In genomic region chr15:67253517-67254237, GRCh38 we compare ENCODE assay signal across 8 cellular contexts. TPM values are rescaled to one million over a fixed set of nuclear protein-coding genes. Genes with fewer than 3 reads are reported as not detected.
DNase-seq lines count a peak whose midpoint lies in the region; ATAC-seq and TF ChIP-seq lines count a peak whose summit lies in the region.

No MANE protein-coding gene starts in this region.

- H3K9ac ChIP-seq in SU-DHL-6 (ENCODE audit: low read length): peak overlapping the region; percentile 71
- no peak overlapping the region for H3K9ac ChIP-seq in parathyroid adenoma

- intact Hi-C loops in esophagus squamous epithelium (cut with DNase I): no loop called here

- no peak for TF ChIP-seq CTCF in SU-DHL-6 (IDR thresholded peaks at IDR 0.05; ENCODE audit: insufficient read depth, low read length, poor library complexity, severe bottlenecking)
- TF ChIP-seq CTCF in esophagus squamous epithelium (IDR thresholded peaks at IDR 0.05): no peak
- no peak for TF ChIP-seq CTCF in parathyroid adenoma (IDR thresholded peaks at IDR 0.05)

- H3K27ac ChIP-seq in SU-DHL-6 (ENCODE audit: low read depth, low read length) (peak overlapping the region; percentile 24), esophagus squamous epithelium (peak overlapping the region; percentile 88 to 91 (median 90)), parathyroid adenoma (peak overlapping the region; percentile 80)

- H3F3A ChIP-seq in SU-DHL-6 (ENCODE audit: insufficient read depth): peaks cover 15% of the 10 kb centered on the region; the same call in 1 of the 2 replicates

- no peak for DNase-seq in activated T-cell treated with anti-CD3 and anti-CD28 coated beads, Interleukin-2, amount 50 U/mL, for 4 hours
- no peak for DNase-seq in activated T-cell treated with anti-CD3 and anti-CD28 coated beads, Interleukin-2, amount 50 U/mL, for 1 hour
- DNase-seq in esophagus squamous epithelium (lab: John Stamatoyannopoulos, UW) (no peak), NCI-H446 treated with DMSO at 0.1 percent for 48 hours (lab: John Stamatoyannopoulos, UW) (no peak)

- H3K27me3 Mint-ChIP-seq in activated T-cell treated with anti-CD3 and anti-CD28 coated beads, Interleukin-2, amount 50 U/mL, for 4 hours (ENCODE audit: low read depth): no peaks in the 10 kb centered on the region

- TF ChIP-seq POLR2A in esophagus squamous epithelium (IDR thresholded peaks at IDR 0.05): no peak

- H3K4me1 ChIP-seq in esophagus squamous epithelium (peaks cover 12 to 30% (median 13%) of the 10 kb centered on the region in 3 donors), parathyroid adenoma (peaks cover 3% of the 10 kb centered on the region)

- 24 to 25% methylated on average over 16 of the region's 16 CpGs for WGBS in esophagus squamous epithelium, 2 donors

- no peaks in the 10 kb centered on the region for H3K9me3 Mint-ChIP-seq in activated T-cell treated with anti-CD3 and anti-CD28 coated beads, Interleukin-2, amount 50 U/mL, for 4 hours

- peaks cover 40% of the 10 kb centered on the region for H3K4me1 Mint-ChIP-seq in activated T-cell treated with anti-CD3 and anti-CD28 coated beads, Interleukin-2, amount 50 U/mL, for 4 hours (ENCODE audit: low read depth)

- no peaks in the 10 kb centered on the region for H3K36me3 ChIP-seq in SU-DHL-6 (ENCODE audit: low read length)
- H3K36me3 ChIP-seq in esophagus squamous epithelium: no peaks in the 10 kb centered on the region
- no peaks in the 10 kb centered on the region for H3K36me3 ChIP-seq in parathyroid adenoma (ENCODE audit: control insufficient read depth, insufficient read depth, low read length)

- H3K9me3 ChIP-seq in SU-DHL-6 (ENCODE audit: insufficient read depth, low read length): no peaks in the 10 kb centered on the region
- no peaks in the 10 kb centered on the region for H3K9me3 ChIP-seq in esophagus squamous epithelium
- H3K9me3 ChIP-seq in parathyroid adenoma (ENCODE audit: control insufficient read depth, low read length): no peaks in the 10 kb centered on the region

- no peaks in the 10 kb centered on the region for H3K9me2 ChIP-seq in SU-DHL-6 (replicated peaks; ENCODE audit: insufficient read depth, low read length)

- H4K20me1 ChIP-seq in SU-DHL-6 (ENCODE audit: low read depth, low read length): no peaks in the 10 kb centered on the region

- H3K79me2 ChIP-seq in SU-DHL-6 (ENCODE audit: insufficient read depth, low read length): peaks cover 51% of the 10 kb centered on the region
- peaks cover 23% of the 10 kb centered on the region for H3K79me2 ChIP-seq in parathyroid adenoma

- peak in 1 of 2 donors; percentile 1 for ATAC-seq in activated T-cell treated with anti-CD3 and anti-CD28 coated beads, Interleukin-2, amount 50 U/mL, for 4 hours
- no peak for ATAC-seq in GM19397 (IDR thresholded peaks at IDR 0.05; ENCODE audit: unreplicated experiment)
- no peak for ATAC-seq in GM18867 (IDR thresholded peaks at IDR 0.05; ENCODE audit: unreplicated experiment)

- H2AFZ ChIP-seq in SU-DHL-6 (ENCODE audit: low read depth, low read length, severe bottlenecking) (peak overlapping the region; percentile 75), parathyroid adenoma (peak overlapping the region; percentile 94)

- H3K4me3 ChIP-seq in SU-DHL-6 (ENCODE audit: insufficient read depth, low read length, poor library complexity, severe bottlenecking) (peak overlapping the region; percentile 62), esophagus squamous epithelium (peak overlapping the region; percentile 58 to 89 (median 74)), parathyroid adenoma (ENCODE audit: low read depth, low read length) (peak overlapping the region; percentile 91)

- H3K4me2 ChIP-seq in SU-DHL-6 (ENCODE audit: low read depth, low read length, poor library complexity, severe bottlenecking): peak overlapping the region; percentile 82
- H3K4me2 ChIP-seq in parathyroid adenoma (ENCODE audit: low read length): peak overlapping the region; percentile 59

- peaks cover 3% of the 10 kb centered on the region for H3K36me3 Mint-ChIP-seq in activated T-cell treated with anti-CD3 and anti-CD28 coated beads, Interleukin-2, amount 50 U/mL, for 4 hours (ENCODE audit: insufficient read depth)

- H3K27me3 ChIP-seq in SU-DHL-6 (ENCODE audit: low read length) (no peaks in the 10 kb centered on the region), esophagus squamous epithelium (no peaks in the 10 kb centered on the region), parathyroid adenoma (ENCODE audit: control insufficient read depth, insufficient read depth, low read length) (no peaks in the 10 kb centered on the region)

- H3K4me3 Mint-ChIP-seq in activated T-cell treated with anti-CD3 and anti-CD28 coated beads, Interleukin-2, amount 50 U/mL, for 4 hours: peak overlapping the region; percentile 99

RNA-seq across cellular contexts. Expression of gene AAGAB, which starts 0.8 kb away (rescaled TPM):
- total RNA-seq in activated T-cell treated with anti-CD3 and anti-CD28 coated beads, Interleukin-2, amount 50 U/mL, for 4 hours: 10 to 100 TPM; 46.7 to 50.2 (median 48.5) TPM
- total RNA-seq in esophagus squamous epithelium: 10 to 100 TPM; 16.7 to 35.6 (median 31.4) TPM

RNA-seq across cellular contexts. Expression of gene IQCH, which starts 0.9 kb away (rescaled TPM):
- total RNA-seq in activated T-cell treated with anti-CD3 and anti-CD28 coated beads, Interleukin-2, amount 50 U/mL, for 4 hours: under 1 TPM; 0.53 to 0.95 (median 0.53) TPM
- total RNA-seq in esophagus squamous epithelium: 1 to 10 TPM in 3 of 4 donors, not detected in 1; 1.9 to 3.1 (median 3.0) TPM

Comparison
In these comparisons a context has a peak if more than half of its experiments do, and no peak if none do; other contexts are left out.
1. H3K27ac ChIP-seq: peak in every context shown above with its lines; median percentile 90 in esophagus squamous epithelium; 80 in parathyroid adenoma; 24 in SU-DHL-6.